ENCODE assay signal across 1 cellular context in the genomic region with DNA sequence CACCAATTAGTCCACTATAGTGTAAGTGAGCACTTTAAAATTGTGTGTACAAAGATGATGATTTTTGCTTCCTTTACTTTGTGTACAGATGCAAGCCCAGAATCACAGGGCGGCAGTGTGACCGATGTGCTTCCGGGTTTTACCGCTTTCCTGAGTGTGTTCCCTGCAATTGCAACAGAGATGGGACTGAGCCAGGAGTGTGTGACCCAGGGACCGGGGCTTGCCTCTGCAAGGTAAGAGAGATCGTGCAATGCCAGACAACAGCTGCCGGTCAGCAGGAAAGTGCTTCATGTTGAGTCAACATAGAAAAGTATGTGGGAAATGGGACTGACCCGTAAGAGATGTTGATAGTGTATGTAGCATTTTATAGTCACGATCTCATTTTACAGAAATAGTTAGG.
A peak's percentile ranks its signal among the peaks of the same experiment; 100 is the strongest.
TF ChIP-seq lines count a peak whose summit lies in the region.

No MANE protein-coding gene starts in this region.

TF ChIP-seq in HepG2, 621 proteins besides CTCF, POLR2A, EP300 and RAD21 (continued from another document):
- TF ChIP-seq, protein P1, sequence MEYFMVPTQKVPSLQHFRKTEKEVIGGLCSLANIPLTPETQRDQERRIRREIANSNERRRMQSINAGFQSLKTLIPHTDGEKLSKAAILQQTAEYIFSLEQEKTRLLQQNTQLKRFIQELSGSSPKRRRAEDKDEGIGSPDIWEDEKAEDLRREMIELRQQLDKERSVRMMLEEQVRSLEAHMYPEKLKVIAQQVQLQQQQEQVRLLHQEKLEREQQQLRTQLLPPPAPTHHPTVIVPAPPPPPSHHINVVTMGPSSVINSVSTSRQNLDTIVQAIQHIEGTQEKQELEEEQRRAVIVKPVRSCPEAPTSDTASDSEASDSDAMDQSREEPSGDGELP (IDR thresholded peaks at IDR 0.05; ENCODE audit: borderline replicate concordance, low read depth), result peak; percentile 70; the same call in 1 of the 2 replicates
- TF ChIP-seq SAP130 (CRISPR knock-in tag; IDR thresholded peaks at IDR 0.05; ENCODE audit: low read depth), result peak; percentile 73
- peak; percentile 93 for TF ChIP-seq CEBPB (IDR thresholded peaks at IDR 0.05; ENCODE audit: borderline replicate concordance, low read depth, low read length)
- TF ChIP-seq ZNF792 (CRISPR knock-in tag; IDR thresholded peaks at IDR 0.05), result peak; percentile 71; the same call in 1 of the 2 replicates
- TF ChIP-seq ZBTB42 (CRISPR knock-in tag; IDR thresholded peaks at IDR 0.05), result no peak
- TF ChIP-seq BCL6 (CRISPR knock-in tag; IDR thresholded peaks at IDR 0.05), result 0 out of 2 replicates have a peak, but pooled peaks have one; percentile 13
- peak; percentile 52; the same call in 1 of the 2 replicates for TF ChIP-seq FOXO1 (CRISPR knock-in tag; IDR thresholded peaks at IDR 0.05)
- TF ChIP-seq NR2C2 (CRISPR knock-in tag; IDR thresholded peaks at IDR 0.05; ENCODE audit: borderline replicate concordance), result peak; percentile 63; the same call in 1 of the 2 replicates
- TF ChIP-seq FOXA3 (CRISPR knock-in tag; IDR thresholded peaks at IDR 0.05), result peak; percentile 67
- 0 out of 2 replicates have a peak, but pooled peaks have one; percentile 29 for TF ChIP-seq RXRA (CRISPR knock-in tag; IDR thresholded peaks at IDR 0.05)
- TF ChIP-seq KDM6A (CRISPR knock-in tag; IDR thresholded peaks at IDR 0.05; ENCODE audit: low read depth), result 0 out of 2 replicates have a peak, but pooled peaks have one; percentile 25
- no peak for TF ChIP-seq ZNF577 (CRISPR knock-in tag; IDR thresholded peaks at IDR 0.05; ENCODE audit: borderline replicate concordance, low read depth)
- no peak for TF ChIP-seq KLF15 (CRISPR knock-in tag; IDR thresholded peaks at IDR 0.05; ENCODE audit: borderline replicate concordance)
- peak; percentile 47; the same call in 1 of the 2 replicates for TF ChIP-seq MED1 (CRISPR knock-in tag; IDR thresholded peaks at IDR 0.05)
- TF ChIP-seq, protein P2, sequence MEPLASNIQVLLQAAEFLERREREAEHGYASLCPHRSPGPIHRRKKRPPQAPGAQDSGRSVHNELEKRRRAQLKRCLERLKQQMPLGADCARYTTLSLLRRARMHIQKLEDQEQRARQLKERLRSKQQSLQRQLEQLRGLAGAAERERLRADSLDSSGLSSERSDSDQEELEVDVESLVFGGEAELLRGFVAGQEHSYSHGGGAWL (CRISPR knock-in tag; IDR thresholded peaks at IDR 0.05), result no peak
- TF ChIP-seq GABPA (IDR thresholded peaks at IDR 0.05; ENCODE audit: low read depth, low read length), result no peak
- peak; percentile 30; the same call in 1 of the 2 replicates for TF ChIP-seq GABPA (CRISPR knock-in tag; IDR thresholded peaks at IDR 0.05; ENCODE audit: low read depth)
- TF ChIP-seq SKI (IDR thresholded peaks at IDR 0.05; ENCODE audit: partially characterized antibody), result peak; percentile 27
- TF ChIP-seq RNF2 (conservative IDR thresholded peaks at IDR 0.05; ENCODE audit: low read depth), result no peak
- TF ChIP-seq BHLHE40 (IDR thresholded peaks at IDR 0.05; ENCODE audit: low read length), result peak; percentile 37; the same call in 1 of the 2 replicates
- TF ChIP-seq HMG20A (CRISPR knock-in tag; IDR thresholded peaks at IDR 0.05; ENCODE audit: borderline replicate concordance), result peak; percentile 30; the same call in 1 of the 2 replicates
- TF ChIP-seq RARA (CRISPR knock-in tag; IDR thresholded peaks at IDR 0.05), result peak; percentile 54
- no peak for TF ChIP-seq FOXP1 (IDR thresholded peaks at IDR 0.05)
- TF ChIP-seq FOXP1 (CRISPR knock-in tag; IDR thresholded peaks at IDR 0.05), result peak; percentile 26; the same call in 1 of the 2 replicates
- TF ChIP-seq, protein P3, sequence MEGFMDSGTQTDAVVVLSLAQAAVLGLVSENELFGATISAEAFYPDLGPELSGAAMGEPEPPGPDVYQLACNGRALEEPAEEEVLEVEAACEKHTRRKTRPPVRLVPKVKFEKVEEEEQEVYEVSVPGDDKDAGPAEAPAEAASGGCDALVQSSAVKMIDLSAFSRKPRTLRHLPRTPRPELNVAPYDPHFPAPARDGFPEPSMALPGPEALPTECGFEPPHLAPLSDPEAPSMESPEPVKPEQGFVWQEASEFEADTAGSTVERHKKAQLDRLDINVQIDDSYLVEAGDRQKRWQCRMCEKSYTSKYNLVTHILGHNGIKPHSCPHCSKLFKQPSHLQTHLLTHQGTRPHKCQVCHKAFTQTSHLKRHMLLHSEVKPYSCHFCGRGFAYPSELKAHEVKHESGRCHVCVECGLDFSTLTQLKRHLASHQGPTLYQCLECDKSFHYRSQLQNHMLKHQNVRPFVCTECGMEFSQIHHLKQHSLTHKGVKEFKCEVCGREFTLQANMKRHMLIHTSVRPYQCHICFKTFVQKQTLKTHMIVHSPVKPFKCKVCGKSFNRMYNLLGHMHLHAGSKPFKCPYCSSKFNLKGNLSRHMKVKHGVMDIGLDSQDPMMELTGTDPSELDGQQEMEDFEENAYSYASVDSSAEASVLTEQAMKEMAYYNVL (CRISPR knock-in tag; IDR thresholded peaks at IDR 0.05; ENCODE audit: borderline replicate concordance), result 0 out of 2 replicates have a peak, but pooled peaks have one; percentile 26
- TF ChIP-seq TEAD3 (CRISPR knock-in tag; optimal IDR thresholded peaks at IDR 0.05; ENCODE audit: borderline replicate concordance), result peak; percentile 14
- TF ChIP-seq FOSL2 (CRISPR knock-in tag; IDR thresholded peaks at IDR 0.05), result peak; percentile 49
- TF ChIP-seq HNF4A (CRISPR knock-in tag; IDR thresholded peaks at IDR 0.05), result peak; percentile 47
- TF ChIP-seq ZNF136 (CRISPR knock-in tag; IDR thresholded peaks at IDR 0.05; ENCODE audit: low read depth), result no peak
- 0 out of 2 replicates have a peak, but pooled peaks have one; percentile 6 for TF ChIP-seq MAFF (IDR thresholded peaks at IDR 0.05; ENCODE audit: low read depth, low read length)
- no peak for TF ChIP-seq FOXA1 (IDR thresholded peaks at IDR 0.05)
- TF ChIP-seq FOXA1 (CRISPR knock-in tag; IDR thresholded peaks at IDR 0.05), result peak; percentile 67
- TF ChIP-seq MTA1 (CRISPR knock-in tag; IDR thresholded peaks at IDR 0.05; ENCODE audit: borderline replicate concordance), result no peak
- TF ChIP-seq, protein P4, sequence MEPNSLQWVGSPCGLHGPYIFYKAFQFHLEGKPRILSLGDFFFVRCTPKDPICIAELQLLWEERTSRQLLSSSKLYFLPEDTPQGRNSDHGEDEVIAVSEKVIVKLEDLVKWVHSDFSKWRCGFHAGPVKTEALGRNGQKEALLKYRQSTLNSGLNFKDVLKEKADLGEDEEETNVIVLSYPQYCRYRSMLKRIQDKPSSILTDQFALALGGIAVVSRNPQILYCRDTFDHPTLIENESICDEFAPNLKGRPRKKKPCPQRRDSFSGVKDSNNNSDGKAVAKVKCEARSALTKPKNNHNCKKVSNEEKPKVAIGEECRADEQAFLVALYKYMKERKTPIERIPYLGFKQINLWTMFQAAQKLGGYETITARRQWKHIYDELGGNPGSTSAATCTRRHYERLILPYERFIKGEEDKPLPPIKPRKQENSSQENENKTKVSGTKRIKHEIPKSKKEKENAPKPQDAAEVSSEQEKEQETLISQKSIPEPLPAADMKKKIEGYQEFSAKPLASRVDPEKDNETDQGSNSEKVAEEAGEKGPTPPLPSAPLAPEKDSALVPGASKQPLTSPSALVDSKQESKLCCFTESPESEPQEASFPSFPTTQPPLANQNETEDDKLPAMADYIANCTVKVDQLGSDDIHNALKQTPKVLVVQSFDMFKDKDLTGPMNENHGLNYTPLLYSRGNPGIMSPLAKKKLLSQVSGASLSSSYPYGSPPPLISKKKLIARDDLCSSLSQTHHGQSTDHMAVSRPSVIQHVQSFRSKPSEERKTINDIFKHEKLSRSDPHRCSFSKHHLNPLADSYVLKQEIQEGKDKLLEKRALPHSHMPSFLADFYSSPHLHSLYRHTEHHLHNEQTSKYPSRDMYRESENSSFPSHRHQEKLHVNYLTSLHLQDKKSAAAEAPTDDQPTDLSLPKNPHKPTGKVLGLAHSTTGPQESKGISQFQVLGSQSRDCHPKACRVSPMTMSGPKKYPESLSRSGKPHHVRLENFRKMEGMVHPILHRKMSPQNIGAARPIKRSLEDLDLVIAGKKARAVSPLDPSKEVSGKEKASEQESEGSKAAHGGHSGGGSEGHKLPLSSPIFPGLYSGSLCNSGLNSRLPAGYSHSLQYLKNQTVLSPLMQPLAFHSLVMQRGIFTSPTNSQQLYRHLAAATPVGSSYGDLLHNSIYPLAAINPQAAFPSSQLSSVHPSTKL (CRISPR knock-in tag; IDR thresholded peaks at IDR 0.05), result peak; percentile 69
